1 cellular context compared by ENCODE assay signal in genomic region chr11:79441159-79441875, GRCh38.
TF ChIP-seq lines count a peak whose summit lies in the region.

No MANE protein-coding gene starts in this region.

TF ChIP-seq in HEK293, 187 proteins besides CTCF, POLR2A, EP300 and RAD21 (continued from another document):
- TF ChIP-seq ZNF518A (tag by site-specific recombination; conservative IDR thresholded peaks at IDR 0.05; ENCODE audit: low read depth) = 0 out of 2 replicates have a peak, but pooled peaks have one; percentile 19
- TF ChIP-seq ZBTB6 (tag by site-specific recombination; IDR thresholded peaks at IDR 0.05) = peak; percentile 34; the same call in 1 of the 2 replicates
- TF ChIP-seq ZNF280D (tag by site-specific recombination; IDR thresholded peaks at IDR 0.05) = no peak
- TF ChIP-seq ZNF776 (tag by site-specific recombination; IDR thresholded peaks at IDR 0.05; ENCODE audit: borderline replicate concordance) = no peak
- peak; percentile 58 for TF ChIP-seq ZNF335 (tag by site-specific recombination; conservative IDR thresholded peaks at IDR 0.05)
- TF ChIP-seq ZNF692 (tag by site-specific recombination; IDR thresholded peaks at IDR 0.05) = no peak
- TF ChIP-seq ZBTB48 (tag by site-specific recombination; IDR thresholded peaks at IDR 0.05) = no peak
- TF ChIP-seq YY1 (tag by site-specific recombination; IDR thresholded peaks at IDR 0.05) = no peak
- TF ChIP-seq ZNF266 (tag by site-specific recombination; IDR thresholded peaks at IDR 0.05; ENCODE audit: low read depth) = peak; percentile 12; the same call in 1 of the 2 replicates
- peak; percentile 25; the same call in 1 of the 2 replicates for TF ChIP-seq PRDM10 (tag by site-specific recombination; IDR thresholded peaks at IDR 0.05)
- no peak for TF ChIP-seq ZNF792 (tag by site-specific recombination; IDR thresholded peaks at IDR 0.05)
- peak; percentile 62; the same call in 1 of the 2 replicates for TF ChIP-seq ZNF366 (tag by site-specific recombination; conservative IDR thresholded peaks at IDR 0.05)
- no peak for TF ChIP-seq KLF7 (tag by site-specific recombination; IDR thresholded peaks at IDR 0.05; ENCODE audit: borderline replicate concordance)
- TF ChIP-seq PRDM1 (tag by site-specific recombination; IDR thresholded peaks at IDR 0.05) = peak; percentile 99
